ENCODE assay signal across 1 cellular context in genomic region chr11:18111005-18111404, GRCh38.
TF ChIP-seq lines count a peak whose summit lies in the region.

No MANE protein-coding gene starts in this region.

TF ChIP-seq in GM23338, 12 proteins besides CTCF, POLR2A, EP300 and RAD21:
- TF ChIP-seq ZNF462 (CRISPR knock-in tag; IDR thresholded peaks at IDR 0.05) (no peak), REST (IDR thresholded peaks at IDR 0.05; ENCODE audit: unreplicated experiment) (peak; percentile 71)
